In the genomic region with DNA sequence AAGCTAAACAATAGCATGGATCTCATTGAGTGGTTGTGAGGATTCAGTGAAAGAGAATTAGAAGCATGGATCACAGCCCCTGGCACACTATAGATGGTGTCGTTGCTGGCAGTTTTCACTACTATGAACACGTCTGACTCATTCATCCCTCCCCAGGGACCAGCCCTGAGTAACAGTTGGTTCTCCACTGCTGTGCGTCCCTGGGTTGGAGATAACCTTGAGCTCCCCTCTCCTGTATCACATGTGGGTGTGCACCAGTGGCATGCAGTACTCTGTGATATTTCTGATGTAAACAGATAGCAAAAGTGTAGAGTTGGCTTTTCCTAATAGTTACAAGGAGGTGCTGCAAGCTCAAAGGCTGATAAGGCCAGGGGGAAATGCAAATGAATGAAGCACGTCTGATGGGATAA, we compare ENCODE assay signal across 8 cellular contexts. TPM values are rescaled to one million over a fixed set of nuclear protein-coding genes. Genes with fewer than 3 reads are reported as not detected.
DNase-seq lines count a peak whose midpoint lies in the region; ATAC-seq and TF ChIP-seq lines count a peak whose summit lies in the region.

No MANE protein-coding gene starts in this region.

- H3K9me3 Mint-ChIP-seq in CD14-positive monocyte, result no peaks in the 10 kb centered on the region

- DNase-seq in CD14-positive monocyte (ENCODE audit: low spot score), result no peak
- DNase-seq in M059J (ENCODE audit: low read depth), result peak; percentile 45
- peak; percentile 75 for DNase-seq in fibroblast of pulmonary artery (ENCODE audit: low read depth)
- no peak for DNase-seq in NCI-H1417 (lab: John Stamatoyannopoulos, UW)
- DNase-seq in hypothalamus (lab: John Stamatoyannopoulos, UW), result no peak
- DNase-seq in KG1 (lab: John Stamatoyannopoulos, UW), result no peak

- peaks cover 0 to 2% of the 10 kb centered on the region in 2 donors for H3K36me3 Mint-ChIP-seq in CD14-positive monocyte

- TF ChIP-seq CTCF in CD14-positive monocyte (IDR thresholded peaks at IDR 0.05) (no peak), fibroblast of pulmonary artery (IDR thresholded peaks at IDR 0.05; ENCODE audit: low read length, missing control alignments) (no peak)

- H3K4me3 ChIP-seq in fibroblast of pulmonary artery (replicated peaks; ENCODE audit: low read depth, low read length), result no peak overlapping the region

- H3K27me3 Mint-ChIP-seq in CD14-positive monocyte (ENCODE audit: low read depth in 3 of 3), result peaks cover 0 to 8% (median 3%) of the 10 kb centered on the region in 3 donors

- intact Hi-C loops in CD14-positive monocyte (cut with micrococcal nuclease), result no loop called here

- peak overlapping the region; percentile 94 to 99 (median 98) for H3K27ac Mint-ChIP-seq in CD14-positive monocyte

- peaks cover 84% of the 10 kb centered on the region for H3K4me1 Mint-ChIP-seq in CD14-positive monocyte

- ATAC-seq in GM21381 (IDR thresholded peaks at IDR 0.05; ENCODE audit: unreplicated experiment), result peak; percentile 74
- ATAC-seq in GM19328 (IDR thresholded peaks at IDR 0.05; ENCODE audit: unreplicated experiment), result no peak

- H3K4me3 Mint-ChIP-seq in CD14-positive monocyte, result no peak overlapping the region

RNA-seq across cellular contexts. Expression of a gene that starts 8.8 kb away (rescaled TPM):
- polyA plus RNA-seq in CD14-positive monocyte, result 10 to 100 TPM; 52.0 to 89.5 TPM
- 0.69 TPM in 1 of 2 replicates, not detected in the other for total RNA-seq in M059J (2014; rRNA removed; shearing (Covaris generic))

Comparison
In these comparisons a context has a peak if more than half of its experiments do, and no peak if none do; other contexts are left out.
1. DNase-seq: peak in M059J (single experiment) and fibroblast of pulmonary artery (single experiment); none in CD14-positive monocyte (single experiment), NCI-H1417 (0 of 3), hypothalamus (0 of 51) and KG1 (single experiment).